1 cellular context compared by ENCODE assay signal in genomic region chr19:7652061-7652641, GRCh38.
TF ChIP-seq lines count a peak whose summit lies in the region.

No MANE protein-coding gene starts in this region.

TF ChIP-seq in K562, 482 proteins besides CTCF, POLR2A, EP300 and RAD21 (continued from another document and continues in another):
- TF ChIP-seq CEBPB (tag; IDR thresholded peaks at IDR 0.05): peak; percentile 93
- no peak for TF ChIP-seq ZNF561 (CRISPR knock-in tag; conservative IDR thresholded peaks at IDR 0.05)
- TF ChIP-seq VEZF1 (CRISPR knock-in tag; IDR thresholded peaks at IDR 0.05): 0 out of 2 replicates have a peak, but pooled peaks have one; percentile 26
- peak; percentile 73 for TF ChIP-seq SOX6 (IDR thresholded peaks at IDR 0.05)
- peak; percentile 84 for TF ChIP-seq ELF1 (tag; IDR thresholded peaks at IDR 0.05)
- peak; percentile 75 for TF ChIP-seq JUND (IDR thresholded peaks at IDR 0.05; ENCODE audit: borderline replicate concordance, low read depth, low read length)
- TF ChIP-seq JUND (tag; IDR thresholded peaks at IDR 0.05; ENCODE audit: borderline replicate concordance, low read depth, low read length): peak; percentile 70; the same call in 1 of the 3 replicates
- peak; percentile 74; the same call in 1 of the 2 replicates for TF ChIP-seq ZNF766 (CRISPR knock-in tag; conservative IDR thresholded peaks at IDR 0.05)
- no peak for TF ChIP-seq E2F1 (CRISPR knock-in tag; IDR thresholded peaks at IDR 0.05)
- TF ChIP-seq TCF7L2 (IDR thresholded peaks at IDR 0.05; ENCODE audit: low read depth, low read length): peak; percentile 97
- no peak for TF ChIP-seq PRPF4 (IDR thresholded peaks at IDR 0.05; ENCODE audit: insufficient read depth, low read depth, low read length, poor library complexity, severe bottlenecking)
- peak; percentile 59; the same call in 1 of the 2 replicates for TF ChIP-seq ARID2 (IDR thresholded peaks at IDR 0.05)
- TF ChIP-seq ZNF384 (IDR thresholded peaks at IDR 0.05; ENCODE audit: low read depth, low read length): peak; percentile 85
- peak; percentile 65; the same call in 1 of the 2 replicates for TF ChIP-seq CTBP1 (IDR thresholded peaks at IDR 0.05; ENCODE audit: borderline replicate concordance)
- peak in 1 of 2 experiments; percentile 36; a peak in 1 of 4 replicates for TF ChIP-seq MAZ (CRISPR knock-in tag; conservative IDR thresholded peaks at IDR 0.05 in 1 of 2, IDR thresholded peaks at IDR 0.05 in 1 of 2)
- no peak for TF ChIP-seq NR2F6 (CRISPR knock-in tag; IDR thresholded peaks at IDR 0.05)
- TF ChIP-seq, protein P1, sequence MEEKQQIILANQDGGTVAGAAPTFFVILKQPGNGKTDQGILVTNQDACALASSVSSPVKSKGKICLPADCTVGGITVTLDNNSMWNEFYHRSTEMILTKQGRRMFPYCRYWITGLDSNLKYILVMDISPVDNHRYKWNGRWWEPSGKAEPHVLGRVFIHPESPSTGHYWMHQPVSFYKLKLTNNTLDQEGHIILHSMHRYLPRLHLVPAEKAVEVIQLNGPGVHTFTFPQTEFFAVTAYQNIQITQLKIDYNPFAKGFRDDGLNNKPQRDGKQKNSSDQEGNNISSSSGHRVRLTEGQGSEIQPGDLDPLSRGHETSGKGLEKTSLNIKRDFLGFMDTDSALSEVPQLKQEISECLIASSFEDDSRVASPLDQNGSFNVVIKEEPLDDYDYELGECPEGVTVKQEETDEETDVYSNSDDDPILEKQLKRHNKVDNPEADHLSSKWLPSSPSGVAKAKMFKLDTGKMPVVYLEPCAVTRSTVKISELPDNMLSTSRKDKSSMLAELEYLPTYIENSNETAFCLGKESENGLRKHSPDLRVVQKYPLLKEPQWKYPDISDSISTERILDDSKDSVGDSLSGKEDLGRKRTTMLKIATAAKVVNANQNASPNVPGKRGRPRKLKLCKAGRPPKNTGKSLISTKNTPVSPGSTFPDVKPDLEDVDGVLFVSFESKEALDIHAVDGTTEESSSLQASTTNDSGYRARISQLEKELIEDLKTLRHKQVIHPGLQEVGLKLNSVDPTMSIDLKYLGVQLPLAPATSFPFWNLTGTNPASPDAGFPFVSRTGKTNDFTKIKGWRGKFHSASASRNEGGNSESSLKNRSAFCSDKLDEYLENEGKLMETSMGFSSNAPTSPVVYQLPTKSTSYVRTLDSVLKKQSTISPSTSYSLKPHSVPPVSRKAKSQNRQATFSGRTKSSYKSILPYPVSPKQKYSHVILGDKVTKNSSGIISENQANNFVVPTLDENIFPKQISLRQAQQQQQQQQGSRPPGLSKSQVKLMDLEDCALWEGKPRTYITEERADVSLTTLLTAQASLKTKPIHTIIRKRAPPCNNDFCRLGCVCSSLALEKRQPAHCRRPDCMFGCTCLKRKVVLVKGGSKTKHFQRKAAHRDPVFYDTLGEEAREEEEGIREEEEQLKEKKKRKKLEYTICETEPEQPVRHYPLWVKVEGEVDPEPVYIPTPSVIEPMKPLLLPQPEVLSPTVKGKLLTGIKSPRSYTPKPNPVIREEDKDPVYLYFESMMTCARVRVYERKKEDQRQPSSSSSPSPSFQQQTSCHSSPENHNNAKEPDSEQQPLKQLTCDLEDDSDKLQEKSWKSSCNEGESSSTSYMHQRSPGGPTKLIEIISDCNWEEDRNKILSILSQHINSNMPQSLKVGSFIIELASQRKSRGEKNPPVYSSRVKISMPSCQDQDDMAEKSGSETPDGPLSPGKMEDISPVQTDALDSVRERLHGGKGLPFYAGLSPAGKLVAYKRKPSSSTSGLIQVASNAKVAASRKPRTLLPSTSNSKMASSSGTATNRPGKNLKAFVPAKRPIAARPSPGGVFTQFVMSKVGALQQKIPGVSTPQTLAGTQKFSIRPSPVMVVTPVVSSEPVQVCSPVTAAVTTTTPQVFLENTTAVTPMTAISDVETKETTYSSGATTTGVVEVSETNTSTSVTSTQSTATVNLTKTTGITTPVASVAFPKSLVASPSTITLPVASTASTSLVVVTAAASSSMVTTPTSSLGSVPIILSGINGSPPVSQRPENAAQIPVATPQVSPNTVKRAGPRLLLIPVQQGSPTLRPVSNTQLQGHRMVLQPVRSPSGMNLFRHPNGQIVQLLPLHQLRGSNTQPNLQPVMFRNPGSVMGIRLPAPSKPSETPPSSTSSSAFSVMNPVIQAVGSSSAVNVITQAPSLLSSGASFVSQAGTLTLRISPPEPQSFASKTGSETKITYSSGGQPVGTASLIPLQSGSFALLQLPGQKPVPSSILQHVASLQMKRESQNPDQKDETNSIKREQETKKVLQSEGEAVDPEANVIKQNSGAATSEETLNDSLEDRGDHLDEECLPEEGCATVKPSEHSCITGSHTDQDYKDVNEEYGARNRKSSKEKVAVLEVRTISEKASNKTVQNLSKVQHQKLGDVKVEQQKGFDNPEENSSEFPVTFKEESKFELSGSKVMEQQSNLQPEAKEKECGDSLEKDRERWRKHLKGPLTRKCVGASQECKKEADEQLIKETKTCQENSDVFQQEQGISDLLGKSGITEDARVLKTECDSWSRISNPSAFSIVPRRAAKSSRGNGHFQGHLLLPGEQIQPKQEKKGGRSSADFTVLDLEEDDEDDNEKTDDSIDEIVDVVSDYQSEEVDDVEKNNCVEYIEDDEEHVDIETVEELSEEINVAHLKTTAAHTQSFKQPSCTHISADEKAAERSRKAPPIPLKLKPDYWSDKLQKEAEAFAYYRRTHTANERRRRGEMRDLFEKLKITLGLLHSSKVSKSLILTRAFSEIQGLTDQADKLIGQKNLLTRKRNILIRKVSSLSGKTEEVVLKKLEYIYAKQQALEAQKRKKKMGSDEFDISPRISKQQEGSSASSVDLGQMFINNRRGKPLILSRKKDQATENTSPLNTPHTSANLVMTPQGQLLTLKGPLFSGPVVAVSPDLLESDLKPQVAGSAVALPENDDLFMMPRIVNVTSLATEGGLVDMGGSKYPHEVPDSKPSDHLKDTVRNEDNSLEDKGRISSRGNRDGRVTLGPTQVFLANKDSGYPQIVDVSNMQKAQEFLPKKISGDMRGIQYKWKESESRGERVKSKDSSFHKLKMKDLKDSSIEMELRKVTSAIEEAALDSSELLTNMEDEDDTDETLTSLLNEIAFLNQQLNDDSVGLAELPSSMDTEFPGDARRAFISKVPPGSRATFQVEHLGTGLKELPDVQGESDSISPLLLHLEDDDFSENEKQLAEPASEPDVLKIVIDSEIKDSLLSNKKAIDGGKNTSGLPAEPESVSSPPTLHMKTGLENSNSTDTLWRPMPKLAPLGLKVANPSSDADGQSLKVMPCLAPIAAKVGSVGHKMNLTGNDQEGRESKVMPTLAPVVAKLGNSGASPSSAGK (IDR thresholded peaks at IDR 0.05): peak; percentile 95
- no peak for TF ChIP-seq MAFG (tag; conservative IDR thresholded peaks at IDR 0.05)
- TF ChIP-seq ZFP36 (IDR thresholded peaks at IDR 0.05; ENCODE audit: low read depth, low read length, partially characterized antibody): peak; percentile 4
- peak; percentile 75; the same call in 1 of the 2 replicates for TF ChIP-seq ESRRA (IDR thresholded peaks at IDR 0.05; ENCODE audit: borderline replicate concordance, low read depth)
- TF ChIP-seq ZNF318 (IDR thresholded peaks at IDR 0.05; ENCODE audit: borderline replicate concordance in 1 of 2, low read depth in 1 of 2): 0 out of 4 replicates have a peak, but pooled peaks of 1 of the 2 experiments have one; percentile 36
- peak; percentile 46 for TF ChIP-seq DACH1 (IDR thresholded peaks at IDR 0.05; ENCODE audit: partially characterized antibody)
- peak; percentile 16; the same call in 1 of the 2 replicates for TF ChIP-seq MTA1 (IDR thresholded peaks at IDR 0.05; ENCODE audit: borderline replicate concordance)
- TF ChIP-seq RFX1 (IDR thresholded peaks at IDR 0.05): no peak
- TF ChIP-seq ZNF3 (CRISPR knock-in tag; IDR thresholded peaks at IDR 0.05): no peak
- TF ChIP-seq, protein P2, sequence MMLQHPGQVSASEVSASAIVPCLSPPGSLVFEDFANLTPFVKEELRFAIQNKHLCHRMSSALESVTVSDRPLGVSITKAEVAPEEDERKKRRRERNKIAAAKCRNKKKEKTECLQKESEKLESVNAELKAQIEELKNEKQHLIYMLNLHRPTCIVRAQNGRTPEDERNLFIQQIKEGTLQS (IDR thresholded peaks at IDR 0.05): peak; percentile 96
- TF ChIP-seq, protein P2 (CRISPR knock-in tag; conservative IDR thresholded peaks at IDR 0.05): no peak; the same call in none of the 2 replicates
- TF ChIP-seq ZNF668 (CRISPR knock-in tag; IDR thresholded peaks at IDR 0.05): no peak
- TF ChIP-seq SMC3 (conservative IDR thresholded peaks at IDR 0.05; ENCODE audit: insufficient read depth, low read depth, low read length): peak; percentile 71
